7 cellular contexts compared by ENCODE assay signal in the genomic region with DNA sequence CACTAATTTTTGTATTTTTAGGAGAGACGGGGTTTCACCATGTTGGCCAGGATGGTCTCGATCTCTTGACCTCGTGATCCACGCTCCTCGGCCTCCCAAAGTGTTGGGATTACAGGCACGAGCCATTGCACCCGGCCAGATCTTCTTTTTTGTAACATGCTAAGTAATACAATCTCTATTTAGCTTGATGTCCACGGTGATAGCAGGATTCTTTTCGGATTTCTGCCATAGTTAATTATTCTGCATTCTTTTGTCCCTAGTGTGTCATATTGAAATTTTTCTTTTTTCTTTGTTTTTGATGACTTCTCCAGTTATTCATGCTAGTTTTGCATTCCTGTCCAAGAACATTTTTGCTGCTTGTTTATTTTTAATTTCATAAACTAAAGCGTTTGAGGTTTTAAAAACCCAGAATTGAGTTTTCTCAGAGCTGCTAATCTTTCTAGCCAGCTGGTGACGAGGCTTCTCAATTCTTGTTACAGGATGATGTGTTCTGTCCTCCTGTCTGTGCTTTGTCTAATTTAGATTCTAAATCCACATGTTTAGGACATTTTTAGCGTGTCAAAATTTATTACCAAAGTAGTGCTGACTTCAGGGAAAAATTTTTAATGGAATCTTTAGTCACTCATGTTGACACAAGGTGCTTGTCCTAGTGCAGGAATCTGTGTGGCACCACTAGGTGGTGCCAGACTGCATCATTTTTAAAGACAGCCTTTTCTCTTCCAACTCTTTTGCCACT. TPM values are rescaled to one million over a fixed set of nuclear protein-coding genes. Genes with fewer than 3 reads are reported as not detected.
DNase-seq lines count a peak whose midpoint lies in the region; ATAC-seq and TF ChIP-seq lines count a peak whose summit lies in the region.

No MANE protein-coding gene starts in this region.

- peak; percentile 89 for TF ChIP-seq CTCF in cardiac fibroblast (IDR thresholded peaks at IDR 0.05; ENCODE audit: low read depth, low read length)

- peak; percentile 66 for ATAC-seq in left colon
- ATAC-seq in HG02623 (IDR thresholded peaks at IDR 0.05; ENCODE audit: unreplicated experiment): no peak

- DNase-seq in G401 (ENCODE audit: low spot score) (peak; percentile 82), SKM-1 treated with dmso at 0.1 percent for 144 hours (lab: John Stamatoyannopoulos, UW; ENCODE audit: unreplicated experiment) (peak; percentile 44), cardiac fibroblast (ENCODE audit: low read depth in 2 of 2) (peak; percentile 79 to 91), left colon (peak in 1 of 2 donors; percentile 59)
- DNase-seq in Jurkat, Clone E6-1 (ENCODE audit: low read depth, low spot score): peak; percentile 54
- peak; percentile 5 to 24 for DNase-seq in stimulated activated CD8-positive, alpha-beta memory T cell treated with anti-CD3 and anti-CD28 coated beads, Interleukin-7, amount 100 ng/mL, for 4 hours (ENCODE audit: low read depth in 2 of 2)

- in situ Hi-C loops in G401 (cut with HindIII; ENCODE audit: low sequenced_read_pairs): no loop called here

- intact Hi-C loops in left colon (cut with DNase I, micrococcal nuclease): no loop called here

- no peak overlapping the region for H3K4me3 ChIP-seq in Jurkat, Clone E6-1 (ENCODE audit: low read length)
- no peak overlapping the region for H3K4me3 ChIP-seq in cardiac fibroblast (replicated peaks in 1 of 2; ENCODE audit: low read depth in 2 of 2, low read length in 2 of 2)

RNA-seq across cellular contexts. Expression of a gene that starts 21.8 kb away (rescaled TPM):
- total RNA-seq in G401 (2014; rRNA removed; shearing (Covaris generic)): 54.7 and 77.1 TPM in 2 replicates
- polyA plus RNA-seq in Jurkat, Clone E6-1 (2012; ENCODE audit: insufficient read depth, insufficient read length): 15.1 TPM
- total RNA-seq in left colon: 10 to 100 TPM; 38.2 to 41.5 TPM

RNA-seq across cellular contexts. Expression of a gene that starts 44.3 kb away (rescaled TPM):
- total RNA-seq in G401 (2014; rRNA removed; shearing (Covaris generic)): 187 and 209 TPM in 2 replicates
- 132 TPM for polyA plus RNA-seq in Jurkat, Clone E6-1 (2012; ENCODE audit: insufficient read depth, insufficient read length)
- total RNA-seq in left colon: 10 to 100 TPM; 50.2 to 60.1 TPM
